In the genomic region with DNA sequence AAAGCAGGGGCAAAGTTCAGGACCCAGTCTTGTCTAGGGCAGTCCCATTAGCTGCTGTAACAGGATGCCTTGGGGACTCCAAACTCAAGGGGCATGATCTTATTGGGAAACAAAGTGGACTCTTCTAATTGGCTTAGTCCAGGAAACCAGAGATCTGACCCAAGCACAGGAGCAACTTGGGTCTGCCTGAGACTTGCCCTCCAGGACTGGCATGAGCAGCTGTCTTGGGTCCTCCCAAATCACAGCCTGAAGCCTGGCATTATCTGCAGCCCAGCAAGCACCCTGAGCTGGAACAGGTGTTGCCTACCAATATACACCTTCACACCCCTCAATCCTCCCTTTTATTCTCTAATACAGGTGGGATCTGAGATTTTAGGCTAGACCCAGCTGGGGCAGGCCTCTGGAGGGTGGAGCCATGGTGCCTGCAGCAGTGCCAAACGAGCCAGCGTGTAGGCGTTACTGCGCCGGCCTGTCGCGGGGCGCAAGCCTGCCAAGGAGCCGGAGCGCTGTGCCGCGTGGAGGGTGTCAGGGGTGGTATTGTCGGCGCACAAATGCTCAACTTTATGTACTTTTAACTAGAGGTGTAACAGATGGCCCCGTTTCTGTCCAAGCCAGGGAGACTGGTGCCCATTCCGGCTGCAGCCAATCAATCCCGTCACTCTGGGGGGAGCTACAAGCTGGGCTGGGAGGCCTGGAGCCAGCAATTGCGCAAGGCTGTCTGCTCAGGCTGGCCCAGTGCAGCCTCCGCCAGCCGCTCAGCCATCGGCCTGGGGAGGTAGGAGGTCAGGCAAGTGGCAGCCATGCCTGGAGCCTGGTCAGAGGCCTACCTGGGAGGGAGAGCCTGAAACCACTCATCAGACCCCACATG, we compare ENCODE assay signal across 33 cellular contexts. TPM values are rescaled to one million over a fixed set of nuclear protein-coding genes. Genes with fewer than 3 reads are reported as not detected.
DNase-seq lines count a peak whose midpoint lies in the region; ATAC-seq, FAIRE-seq and TF ChIP-seq lines count a peak whose summit lies in the region.
"Had no signal": no experiment of that assay in that cellular context is flagged by ENCODE, and none has a peak within 500 bp of the region (broad histone marks: within the 10 kb centered on the region; RNA-seq: fewer than 3 reads in every experiment).

No MANE protein-coding gene starts in this region.

- peaks cover 75 to 89% of the 10 kb centered on the region in 2 donors for H3K27me3 Mint-ChIP-seq in effector memory CD8-positive, alpha-beta T cell

- TF ChIP-seq CTCF in lung (IDR thresholded peaks at IDR 0.05; ENCODE audit: control extremely low read depth, extremely low read depth), result no peak

- DNase-seq in NCI-H82 (lab: John Stamatoyannopoulos, UW) (peak; percentile 24), NCI-H82 treated with DMSO at 0.1 percent for 48 hours (lab: John Stamatoyannopoulos, UW; ENCODE audit: unreplicated experiment) (no peak), cerebellum (ENCODE audit: low spot score) (peak; percentile 80), lung (ENCODE audit: low spot score) (peak; percentile 36), HTR-8/SVneo (ENCODE audit: insufficient read length, low spot score) (no peak), GM19240 (ENCODE audit: insufficient read length, low spot score) (no peak)
- no peak for DNase-seq in effector memory CD8-positive, alpha-beta T cell
- DNase-seq: activated CD4-positive, CD25-positive, alpha-beta regulatory T cell; activated CD8-positive, alpha-beta T cell treated with anti-CD3 and anti-CD28 coated beads, Interleukin-2, amount 10 ng/mL, durations not matched to agents 7 days and 5 days; activated naive CD4-positive, alpha-beta T cell; activated T-cell treated with anti-CD3 and anti-CD28 coated beads, Interleukin-2, amount 50 U/mL, for 24 hours; amniotic stem cell; BE2C; COR-L47; EL; foreskin melanocyte; hypothalamus; naive B cell; NCI-H2029 treated with DMSO at 0.1 percent for 48 hours; NCI-H345; ovary; SK-N-SH; stimulated activated naive CD8-positive, alpha-beta T cell treated with anti-CD3 and anti-CD28 coated beads, Interleukin-15, Interleukin-2, amounts not matched to agents 100 U/mL and 50 U/mL, for 24 hours; tibial artery had no signal

- peaks cover 6 to 7% of the 10 kb centered on the region in 2 donors for H3K4me1 Mint-ChIP-seq in effector memory CD8-positive, alpha-beta T cell (ENCODE audit: low read depth in 2 of 2)

- no peak overlapping the region for H3K27ac ChIP-seq in lung (ENCODE audit: low read depth in 1 of 2, low read length in 1 of 2)
- H3K27ac ChIP-seq: 22Rv1, cardiac muscle cell, epithelial cell of prostate, ovary, skin epidermis, tibial artery had no signal

- H3K27me3 ChIP-seq in lung (ENCODE audit: control insufficient read depth, insufficient read depth), result peaks cover 4% of the 10 kb centered on the region
- H3K27me3 ChIP-seq: BE2C, ovary had no signal

- H3K9me3 Mint-ChIP-seq in effector memory CD8-positive, alpha-beta T cell, result no peaks in the 10 kb centered on the region
- H3K9me3 Mint-ChIP-seq: activated T-cell treated with anti-CD3 and anti-CD28 coated beads, Interleukin-2, amount 50 U/mL, for 24 hours; memory B cell had no signal

- H3K36me3 Mint-ChIP-seq in effector memory CD8-positive, alpha-beta T cell (ENCODE audit: insufficient read depth), result peaks cover 3% of the 10 kb centered on the region

- no peak overlapping the region for H3K4me3 Mint-ChIP-seq in effector memory CD8-positive, alpha-beta T cell
- H3K4me3 Mint-ChIP-seq: activated CD8-positive, alpha-beta T cell treated with anti-CD3 and anti-CD28 coated beads, Interleukin-2, amount 10 ng/mL, durations not matched to agents 7 days and 5 days; activated T-cell treated with anti-CD3 and anti-CD28 coated beads, Interleukin-2, amount 50 U/mL, for 24 hours; memory B cell; naive B cell had no signal

- 83% methylated on average over 21 of the region's 21 CpGs for WGBS in lung, 2 donors

- no peak for FAIRE-seq in HTR-8/SVneo (lab: Jason Lieb, UNC)
- FAIRE-seq: GM18507, islet of Langerhans had no signal

- no peak for ATAC-seq in lung (ENCODE audit: insufficient read depth, low FRiP score)
- no peak for ATAC-seq in effector memory CD8-positive, alpha-beta T cell (replicated peaks)
- ATAC-seq in GM21723 (IDR thresholded peaks at IDR 0.05; ENCODE audit: unreplicated experiment), result no peak
- ATAC-seq: activated CD8-positive, alpha-beta T cell treated with anti-CD3 and anti-CD28 coated beads, Interleukin-2, amount 10 ng/mL, durations not matched to agents 7 days and 5 days; stimulated activated naive CD8-positive, alpha-beta T cell treated with anti-CD3 and anti-CD28 coated beads, Interleukin-15, Interleukin-2, amounts not matched to agents 100 U/mL and 50 U/mL, for 24 hours had no signal

- H3K4me3 ChIP-seq in lung, result no peak overlapping the region
- H3K4me3 ChIP-seq: cardiac muscle cell, ovary, skin epidermis, tibial artery had no signal

- no peak overlapping the region for H3K27ac Mint-ChIP-seq in effector memory CD8-positive, alpha-beta T cell
- H3K27ac Mint-ChIP-seq: activated CD8-positive, alpha-beta T cell treated with anti-CD3 and anti-CD28 coated beads, Interleukin-2, amount 10 ng/mL, durations not matched to agents 7 days and 5 days; activated T-cell treated with anti-CD3 and anti-CD28 coated beads, Interleukin-2, amount 50 U/mL, for 24 hours; memory B cell; naive B cell had no signal

- H3K9me3 ChIP-seq in lung (ENCODE audit: control insufficient read depth in 2 of 2, insufficient read depth in 1 of 2, low read length in 1 of 2), result peaks cover 0 to 6% of the 10 kb centered on the region in 2 donors
- H3K9me3 ChIP-seq: BE2C, SK-N-SH had no signal

- no peaks in the 10 kb centered on the region for H3K36me3 ChIP-seq in lung (ENCODE audit: control insufficient read depth in 2 of 2, insufficient read depth in 2 of 2, low read length in 2 of 2)
- H3K36me3 ChIP-seq: BE2C, cardiac muscle cell, ovary, tibial artery had no signal

- no peaks in the 10 kb centered on the region for H3K4me1 ChIP-seq in lung (ENCODE audit: control insufficient read depth in 2 of 2, insufficient read depth in 2 of 2, low read length in 2 of 2)
- H3K4me1 ChIP-seq: BE2C had no signal

RNA-seq across cellular contexts. Expression of a gene that starts 12.8 kb away (rescaled TPM):
- total RNA-seq in cerebellum (1.6 TPM), lung (under 1 TPM in 1 of 2 donors, not detected in 1; 0.09 TPM)
- polyA plus RNA-seq in lung, result under 1 TPM; 0.02 to 0.04 TPM
- total RNA-seq: activated CD8-positive, alpha-beta T cell treated with anti-CD3 and anti-CD28 coated beads, Interleukin-2, amount 10 ng/mL, durations not matched to agents 7 days and 5 days; cardiac muscle cell; ovary; RPMI7951 had no signal
- polyA plus RNA-seq: cardiac muscle cell, ovary, SK-N-SH had no signal

Comparison
In these comparisons a context has a peak if more than half of its experiments do, and no peak if none do; other contexts are left out.
1. DNase-seq: peak in NCI-H82 (single experiment), cerebellum (single experiment) and lung (single experiment); none in NCI-H82 treated with DMSO at 0.1 percent for 48 hours (single experiment), effector memory CD8-positive, alpha-beta T cell (0 of 3), HTR-8/SVneo (single experiment) and GM19240 (single experiment).